9 cellular contexts compared by ENCODE assay signal in the genomic region with DNA sequence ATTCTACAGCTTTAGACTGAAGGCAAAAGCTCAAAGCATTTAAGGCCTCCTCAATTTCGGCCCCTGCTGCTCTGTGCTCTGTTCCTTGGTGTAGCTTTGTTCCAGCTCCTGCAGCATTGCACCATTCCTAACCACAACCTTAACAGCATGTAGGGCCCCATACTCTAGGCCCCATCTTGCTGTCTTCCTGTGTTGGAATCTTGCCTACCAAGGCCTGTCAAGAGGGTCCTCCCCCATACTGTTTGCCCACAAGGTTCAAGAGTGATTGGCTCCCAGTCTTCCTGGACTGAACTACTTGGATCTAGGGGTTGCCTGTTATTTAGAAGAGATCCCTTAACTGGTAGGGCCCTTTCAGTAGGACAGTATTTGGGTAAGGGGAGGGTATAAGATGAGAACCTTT. TPM values are rescaled to one million over a fixed set of nuclear protein-coding genes. Genes with fewer than 3 reads are reported as not detected.
DNase-seq lines count a peak whose midpoint lies in the region; ATAC-seq, FAIRE-seq and TF ChIP-seq lines count a peak whose summit lies in the region.
"Had no signal": no experiment of that assay in that cellular context is flagged by ENCODE, and none has a peak within 500 bp of the region (broad histone marks: within the 10 kb centered on the region; RNA-seq: fewer than 3 reads in every experiment).

No MANE protein-coding gene starts in this region.

- H3K36me3 Mint-ChIP-seq in activated CD8-positive, alpha-beta T cell treated with anti-CD3 and anti-CD28 coated beads for 36 hours (ENCODE audit: low read depth), result peaks cover 67% of the 10 kb centered on the region

- WGBS in mesenchymal stem cell, result 79% methylated on average over 1 of the region's 1 CpG

- H3K4me1 ChIP-seq in mesenchymal stem cell (ENCODE audit: control insufficient read depth, insufficient read depth, low read depth, low read length), result peaks cover 28% of the 10 kb centered on the region

- no peak overlapping the region for H3K4ac ChIP-seq in mesenchymal stem cell (ENCODE audit: low read depth in 1 of 2, low read length in 2 of 2)

- H2AK5ac ChIP-seq in mesenchymal stem cell (ENCODE audit: low read length, severe bottlenecking), result no peak overlapping the region

- no peak overlapping the region for H2BK5ac ChIP-seq in mesenchymal stem cell (ENCODE audit: low read depth, low read length, poor library complexity, severe bottlenecking)

- H3K36me3 ChIP-seq in KOPT-K1 (ENCODE audit: insufficient read depth, low read length) (peaks cover 78% of the 10 kb centered on the region), mesenchymal stem cell (ENCODE audit: control insufficient read depth in 1 of 2, insufficient read depth in 2 of 2, low read depth in 1 of 2, low read length in 2 of 2) (peaks cover 44 to 68% of the 10 kb centered on the region in 2 experiments)

- POLR2A ChIA-PET in activated CD8-positive, alpha-beta T cell treated with anti-CD3 and anti-CD28 coated beads for 36 hours (lab: Charles Lee), result interaction anchor here (0.6 to 11.6 kb wide), 7 partner anchors 10 to 90 kb away, joined by 3 to 200 read pairs (median 22); partner anchors contain the start of genes CENPV, TRPV2 and UBB
- POLR2A ChIA-PET in HEK293T (lab: Yijun Ruan, JAX), result interaction anchor here (1.1 to 8.5 kb wide), 6 partner anchors 10 to 94 kb away, joined by 3 to 175 read pairs (median 8); no protein-coding TSS in a partner anchor

- no peak overlapping the region for H2AFZ ChIP-seq in mesenchymal stem cell (ENCODE audit: low read depth, low read length)

- CTCF ChIA-PET in activated CD8-positive, alpha-beta T cell treated with anti-CD3 and anti-CD28 coated beads for 36 hours (lab: Charles Lee), result interaction anchor here (1.2 to 2.4 kb wide), 9 partner anchors 9 to 147 kb away, joined by 3 to 12 read pairs (median 6); partner anchors contain the start of gene TRPV2
- CTCF ChIA-PET in HEK293T (lab: Yijun Ruan, JAX), result interaction anchor here (1.4 to 4.0 kb wide), 2 partner anchors 10 to 15 kb away, joined by 4 to 27 read pairs; no protein-coding TSS in a partner anchor

- DNase-seq in DMS 273 treated with DMSO at 0.1 percent for 48 hours (lab: John Stamatoyannopoulos, UW), result peak; percentile 44
- no peak for DNase-seq in activated CD8-positive, alpha-beta T cell treated with anti-CD3 and anti-CD28 coated beads for 36 hours
- peak; percentile 55 for DNase-seq in mesenchymal stem cell
- DNase-seq in GM19239 (ENCODE audit: insufficient read length, low spot score), result no peak
- no peak for DNase-seq in HEK293T (ENCODE audit: extremely low spot score)
- DNase-seq: left lung had no signal

- peaks cover 59% of the 10 kb centered on the region for H3K4me1 Mint-ChIP-seq in activated CD8-positive, alpha-beta T cell treated with anti-CD3 and anti-CD28 coated beads for 36 hours (ENCODE audit: low read depth)

- no peak for FAIRE-seq in GM19239 (lab: Jason Lieb, UNC)

- no peaks in the 10 kb centered on the region for H3K9me3 Mint-ChIP-seq in activated CD8-positive, alpha-beta T cell treated with anti-CD3 and anti-CD28 coated beads for 36 hours

- no peak for ATAC-seq in activated CD8-positive, alpha-beta T cell treated with anti-CD3 and anti-CD28 coated beads for 36 hours
- ATAC-seq in HG03432 (IDR thresholded peaks at IDR 0.05; ENCODE audit: unreplicated experiment) (no peak), GM19324 (IDR thresholded peaks at IDR 0.05; ENCODE audit: low FRiP score, unreplicated experiment) (no peak)
- ATAC-seq: left lung had no signal

- H4K91ac ChIP-seq in mesenchymal stem cell (ENCODE audit: low read length), result no peak overlapping the region

- H3K79me1 ChIP-seq in mesenchymal stem cell (replicated peaks; ENCODE audit: low read length, poor library complexity, severe bottlenecking), result peaks cover 7% of the 10 kb centered on the region

- H2BK120ac ChIP-seq in mesenchymal stem cell (ENCODE audit: low read depth, low read length), result no peak overlapping the region

- H3K27me3 Mint-ChIP-seq in activated CD8-positive, alpha-beta T cell treated with anti-CD3 and anti-CD28 coated beads for 36 hours, result no peaks in the 10 kb centered on the region

- no peak for TF ChIP-seq CTCF in activated CD8-positive, alpha-beta T cell treated with anti-CD3 and anti-CD28 coated beads for 36 hours (IDR thresholded peaks at IDR 0.05)

- no peak overlapping the region for H3K23ac ChIP-seq in mesenchymal stem cell (ENCODE audit: low read length in 2 of 2)

- no peak overlapping the region for H3K14ac ChIP-seq in mesenchymal stem cell (ENCODE audit: low read length in 2 of 2)

- H3K9me3 ChIP-seq in KOPT-K1 (ENCODE audit: insufficient read depth, low read length, poor library complexity, severe bottlenecking) (no peaks in the 10 kb centered on the region), mesenchymal stem cell (ENCODE audit: control insufficient read depth, low read length) (no peaks in the 10 kb centered on the region)
- H3K9me3 ChIP-seq: left lung had no signal

- peak overlapping the region; percentile 96 for H3K4me3 Mint-ChIP-seq in activated CD8-positive, alpha-beta T cell treated with anti-CD3 and anti-CD28 coated beads for 36 hours

- intact Hi-C loops in activated CD8-positive, alpha-beta T cell treated with anti-CD3 and anti-CD28 coated beads for 36 hours (cut with micrococcal nuclease), result no loop called here

- peak overlapping the region; percentile 94 for H3K9ac ChIP-seq in mesenchymal stem cell (ENCODE audit: low read length)

- H3K27me3 ChIP-seq in mesenchymal stem cell (ENCODE audit: control insufficient read depth in 1 of 2, insufficient read depth in 1 of 2, low read length in 2 of 2), result no peaks in the 10 kb centered on the region
- H3K27me3 ChIP-seq: left lung had no signal

- H2BK15ac ChIP-seq in mesenchymal stem cell (ENCODE audit: low read depth, poor library complexity, severe bottlenecking), result no peak overlapping the region

- peak overlapping the region; percentile 91 for H3K27ac Mint-ChIP-seq in activated CD8-positive, alpha-beta T cell treated with anti-CD3 and anti-CD28 coated beads for 36 hours

- H3K18ac ChIP-seq in mesenchymal stem cell (ENCODE audit: low read depth in 1 of 2, low read length in 2 of 2), result no peak overlapping the region

- H3K27ac ChIP-seq in KOPT-K1 (ENCODE audit: low read depth, low read length, poor library complexity, severe bottlenecking) (peak overlapping the region; percentile 93), mesenchymal stem cell (ENCODE audit: low read length, poor library complexity, severe bottlenecking) (no peak overlapping the region)

- H4K8ac ChIP-seq in mesenchymal stem cell (ENCODE audit: low read length), result no peak overlapping the region

- H2BK12ac ChIP-seq in mesenchymal stem cell (ENCODE audit: low read length in 2 of 2), result no peak overlapping the region

- H3K4me3 ChIP-seq in mesenchymal stem cell (ENCODE audit: insufficient read depth in 1 of 2, low read depth in 1 of 2, low read length in 2 of 2), result peak overlapping the region in 1 of 2 experiments; percentile 94

- H3K4me2 ChIP-seq in mesenchymal stem cell (ENCODE audit: low read length, poor library complexity, severe bottlenecking), result no peak overlapping the region

TF ChIP-seq in HEK293T, 16 proteins besides CTCF, POLR2A, EP300 and RAD21:
- TF ChIP-seq ARNT (IDR thresholded peaks at IDR 0.05), result no peak
- TF ChIP-seq FOXM1 (IDR thresholded peaks at IDR 0.05; ENCODE audit: borderline replicate concordance), result no peak
- no peak for TF ChIP-seq TARDBP (IDR thresholded peaks at IDR 0.05)
- TF ChIP-seq FOXK2 (IDR thresholded peaks at IDR 0.05), result no peak
- TF ChIP-seq BHLHE40 (IDR thresholded peaks at IDR 0.05; ENCODE audit: borderline replicate concordance), result no peak
- no peak for TF ChIP-seq ELF4 (IDR thresholded peaks at IDR 0.05)
- no peak for TF ChIP-seq HDGF (IDR thresholded peaks at IDR 0.05; ENCODE audit: borderline replicate concordance)
- TF ChIP-seq L3MBTL2 (conservative IDR thresholded peaks at IDR 0.05), result no peak
- no peak for TF ChIP-seq ZNF384 (IDR thresholded peaks at IDR 0.05)
- no peak for TF ChIP-seq FOXA1 (IDR thresholded peaks at IDR 0.05)
- TF ChIP-seq SP1 (IDR thresholded peaks at IDR 0.05), result no peak
- TF ChIP-seq SUZ12 (IDR thresholded peaks at IDR 0.05), result no peak
- no peak for TF ChIP-seq NFRKB (IDR thresholded peaks at IDR 0.05)
- TF ChIP-seq LEF1 (IDR thresholded peaks at IDR 0.05; ENCODE audit: borderline replicate concordance), result no peak
- TF ChIP-seq CTBP1 (IDR thresholded peaks at IDR 0.05; ENCODE audit: borderline replicate concordance), result no peak
- TF ChIP-seq PKNOX1 (IDR thresholded peaks at IDR 0.05), result no peak

RNA-seq across cellular contexts. Expression of gene TRPV2, which starts 26.8 kb away (rescaled TPM):
- total RNA-seq in activated CD8-positive, alpha-beta T cell treated with anti-CD3 and anti-CD28 coated beads for 36 hours, result 10 to 100 TPM; 44.6 to 47.6 TPM
- 116 TPM for polyA plus RNA-seq in mesenchymal stem cell (2013, experiment 1 of 2)
- 113 TPM for polyA plus RNA-seq in mesenchymal stem cell (2013, experiment 2 of 2)

RNA-seq across cellular contexts. Expression of gene LRRC75A, which starts 49.9 kb away (rescaled TPM):
- total RNA-seq in activated CD8-positive, alpha-beta T cell treated with anti-CD3 and anti-CD28 coated beads for 36 hours, result 1 to 10 TPM; 1.8 to 2.3 TPM
- 0.44 TPM for polyA plus RNA-seq in mesenchymal stem cell (2013, experiment 1 of 2)
- 0.48 TPM for polyA plus RNA-seq in mesenchymal stem cell (2013, experiment 2 of 2)

Comparison
In these comparisons a context has a peak if more than half of its experiments do, and no peak if none do; other contexts are left out.
1. DNase-seq: peak in DMS 273 treated with DMSO at 0.1 percent for 48 hours (single experiment) and mesenchymal stem cell (single experiment); none in activated CD8-positive, alpha-beta T cell treated with anti-CD3 and anti-CD28 coated beads for 36 hours (single experiment), GM19239 (single experiment) and HEK293T (single experiment).